ENCODE assay signal across 14 cellular contexts in genomic region chr17:55722016-55722706, GRCh38. TPM values are rescaled to one million over a fixed set of nuclear protein-coding genes. Genes with fewer than 3 reads are reported as not detected.
A peak's percentile ranks its signal among the peaks of the same experiment; 100 is the strongest.
DNase-seq lines count a peak whose midpoint lies in the region; TF ChIP-seq lines count a peak whose summit lies in the region.
"Had no signal": no experiment of that assay in that cellular context is flagged by ENCODE, and none has a peak within 500 bp of the region (broad histone marks: within the 10 kb centered on the region; RNA-seq: fewer than 3 reads in every experiment).

No MANE protein-coding gene starts in this region.

- no peak for TF ChIP-seq POLR2A in Peyer's patch (IDR thresholded peaks at IDR 0.05)
- no peak for TF ChIP-seq POLR2A in tibial nerve (IDR thresholded peaks at IDR 0.05)

- H3K4me3 Mint-ChIP-seq in endothelial cell (ENCODE audit: unreplicated experiment), result peak overlapping the region; percentile 90
- H3K4me3 Mint-ChIP-seq: naive thymus-derived CD4-positive, alpha-beta T cell had no signal

- peaks cover 39% of the 10 kb centered on the region for H3K4me1 Mint-ChIP-seq in endothelial cell (ENCODE audit: unreplicated experiment)
- H3K4me1 Mint-ChIP-seq: naive thymus-derived CD4-positive, alpha-beta T cell had no signal

- peaks cover 18% of the 10 kb centered on the region for H3K36me3 Mint-ChIP-seq in endothelial cell (ENCODE audit: low read depth, unreplicated experiment)
- H3K36me3 Mint-ChIP-seq: IgD-negative memory B cell; naive thymus-derived CD4-positive, alpha-beta T cell had no signal

- no peaks in the 10 kb centered on the region for H3K9me3 ChIP-seq in Peyer's patch
- no peaks in the 10 kb centered on the region for H3K9me3 ChIP-seq in mucosa of rectum (ENCODE audit: control insufficient read depth in 2 of 2, low read length in 2 of 2)
- no peaks in the 10 kb centered on the region for H3K9me3 ChIP-seq in tibial nerve

- H3K4me3 ChIP-seq in Peyer's patch, result peak overlapping the region in 3 of 4 donors; percentile 16 to 41 (median 17)
- peak overlapping the region; percentile 8 to 56 for H3K4me3 ChIP-seq in mucosa of rectum (ENCODE audit: low read length in 2 of 2)
- H3K4me3 ChIP-seq in tibial nerve, result peak overlapping the region; percentile 22 to 52 (median 31)

- peak overlapping the region; percentile 21 to 52 for H3K9ac ChIP-seq in mucosa of rectum (ENCODE audit: low read depth in 1 of 2, low read length in 2 of 2)

- H3K27ac Mint-ChIP-seq in endothelial cell (ENCODE audit: unreplicated experiment), result no peak overlapping the region
- H3K27ac Mint-ChIP-seq: IgD-negative memory B cell; naive thymus-derived CD4-positive, alpha-beta T cell had no signal

- TF ChIP-seq CTCF in Peyer's patch (IDR thresholded peaks at IDR 0.05), result no peak
- TF ChIP-seq CTCF in endothelial cell (IDR thresholded peaks at IDR 0.05; ENCODE audit: unreplicated experiment), result no peak
- TF ChIP-seq CTCF in tibial nerve (IDR thresholded peaks at IDR 0.05), result no peak
- no peak for TF ChIP-seq CTCF in GM13976 (IDR thresholded peaks at IDR 0.05; ENCODE audit: borderline replicate concordance, control extremely low read depth, extremely low read depth, insufficient read depth, missing control alignments)

- no peaks in the 10 kb centered on the region for H3K9me3 Mint-ChIP-seq in endothelial cell (ENCODE audit: unreplicated experiment)
- H3K9me3 Mint-ChIP-seq: IgD-negative memory B cell; naive thymus-derived CD4-positive, alpha-beta T cell had no signal

- H3K36me3 ChIP-seq in Peyer's patch (no peaks in the 10 kb centered on the region), mucosa of rectum (ENCODE audit: control insufficient read depth in 2 of 2, insufficient read depth in 2 of 2, low read length in 2 of 2) (no peaks in the 10 kb centered on the region), tibial nerve (peaks cover 0 to 6% (median 0%) of the 10 kb centered on the region in 3 donors)

- H3K27me3 ChIP-seq in Peyer's patch, result no peaks in the 10 kb centered on the region
- H3K27me3 ChIP-seq in mucosa of rectum (ENCODE audit: control insufficient read depth in 2 of 2, insufficient read depth in 2 of 2, low read length in 2 of 2), result no peaks in the 10 kb centered on the region
- no peaks in the 10 kb centered on the region for H3K27me3 ChIP-seq in tibial nerve

- H3K27me3 Mint-ChIP-seq in endothelial cell (ENCODE audit: unreplicated experiment), result no peaks in the 10 kb centered on the region

- DNase-seq in Peyer's patch (no peak), endothelial cell (ENCODE audit: low spot score) (no peak), tibial nerve (ENCODE audit: low spot score in 2 of 2) (no peak), KBM-7 (no peak), HUDEP-2 (lab: John Stamatoyannopoulos, UW; ENCODE audit: unreplicated experiment in 76 of 76) (no peak), GM13976 (ENCODE audit: low spot score) (no peak), NCI-H2081 (lab: John Stamatoyannopoulos, UW) (no peak)
- DNase-seq: activated CD4-positive, alpha-beta T cell treated with anti-CD3 and anti-CD28 coated beads for 1 hour; erythroblast; naive thymus-derived CD4-positive, alpha-beta T cell; NCI-H2171; RPMI8226 had no signal

- WGBS in tibial nerve, 2 donors, result 49 to 51% methylated on average over 5 of the region's 5 CpGs

- H3K4me1 ChIP-seq in Peyer's patch (no peaks in the 10 kb centered on the region), mucosa of rectum (ENCODE audit: control insufficient read depth in 2 of 2, insufficient read depth in 2 of 2, low read length in 2 of 2) (no peaks in the 10 kb centered on the region), tibial nerve (peaks cover 0 to 68% (median 15%) of the 10 kb centered on the region in 4 donors)

- TF ChIP-seq EP300 in tibial nerve (IDR thresholded peaks at IDR 0.05), result no peak

- peak overlapping the region; percentile 13 to 82 (median 38) for H3K27ac ChIP-seq in Peyer's patch
- peak overlapping the region; percentile 43 to 45 for H3K27ac ChIP-seq in mucosa of rectum (ENCODE audit: low read depth in 2 of 2, low read length in 2 of 2)
- H3K27ac ChIP-seq in tibial nerve, result peak overlapping the region; percentile 68 to 93 (median 79)

- in situ Hi-C loops in KBM-7 (cut with MboI; ENCODE audit: low pct_unique_long_range_greater_than_20kb, low sequenced_read_pairs) (no loop called here), GM13976 (cut with MboI; ENCODE audit: low sequenced_read_pairs, unreplicated experiment) (no loop called here)

RNA-seq across cellular contexts. Expression of gene TMEM100, which starts 0.5 kb away (rescaled TPM):
- 10 to 100 TPM in 1 of 4 donors, 1 to 10 TPM in 3; 4.4 to 18.2 (median 4.8) TPM for total RNA-seq in Peyer's patch
- total RNA-seq in endothelial cell (ENCODE audit: unreplicated experiment), result 29.3 TPM
- 10 to 100 TPM; 24.3 to 33.4 (median 28.9) TPM for total RNA-seq in tibial nerve
- total RNA-seq: naive thymus-derived CD4-positive, alpha-beta T cell had no signal

RNA-seq across cellular contexts. Expression of gene PCTP, which starts 28.7 kb away (rescaled TPM):
- total RNA-seq in Peyer's patch (10 to 100 TPM; 16.0 to 35.5 (median 26.5) TPM), endothelial cell (ENCODE audit: unreplicated experiment) (78.1 TPM), tibial nerve (10 to 100 TPM; 30.8 to 62.1 (median 39.7) TPM)
